Comparison of ENCODE assay signal across 31 cellular contexts in the genomic region with DNA sequence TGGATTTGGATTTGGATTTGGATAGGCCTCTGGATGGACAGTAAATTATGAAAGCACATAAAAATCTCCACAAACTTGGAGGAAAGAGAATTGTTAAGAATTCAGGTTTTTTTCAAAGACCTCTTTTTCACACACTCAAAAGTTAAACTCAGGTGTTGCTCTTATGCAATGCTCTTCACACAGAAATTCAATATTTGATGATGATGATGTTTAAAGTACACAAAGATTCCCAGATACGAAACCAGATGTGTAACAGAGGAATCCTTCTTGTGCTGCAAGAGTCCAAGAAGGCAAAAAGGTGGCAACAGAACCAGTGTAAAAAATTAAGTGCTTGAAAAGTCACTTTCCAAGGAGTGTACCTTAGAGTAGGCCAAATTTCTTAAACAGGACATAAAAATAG.
"Had no signal": no experiment of that assay in that cellular context is flagged by ENCODE, and none has a peak within 500 bp of the region (broad histone marks: within the 10 kb centered on the region; RNA-seq: fewer than 3 reads in every experiment).

No MANE protein-coding gene starts in this region.

- H3K27ac ChIP-seq: neutrophil, pancreas, prostate gland, right atrium auricular region, skin epidermis, spleen, suprapubic skin, testis, tibial artery, transverse colon, upper lobe of right lung, uterus had no signal

- H3K27ac Mint-ChIP-seq: naive thymus-derived CD8-positive, alpha-beta T cell; natural killer cell treated with Interleukin-12 subunit alpha and Interleukin-12 subunit beta and Interleukin-15 and Interleukin-18, amount 100 ng/mL, for 72 hours; nephron progenitor cell; stimulated activated memory B cell treated with anti-CD40 and anti-IgM and Interleukin-4, amounts not matched to agents 10 μg/mL and 1 μg/mL and 100 μg/mL, for 72 hours; stimulated activated naive CD8-positive, alpha-beta T cell treated with anti-CD3 and anti-CD28 coated beads, Interleukin-15, amount 100 ng/mL, for 72 hours; type B pancreatic cell had no signal

- H3K36me3 ChIP-seq: neutrophil, pancreas, prostate gland, right atrium auricular region, spleen, suprapubic skin, tibial artery, transverse colon, upper lobe of right lung, uterus had no signal

- H3K4me1 Mint-ChIP-seq: naive thymus-derived CD8-positive, alpha-beta T cell; nephron progenitor cell; neural crest cell; stimulated activated memory B cell treated with anti-CD40 and anti-IgM and Interleukin-4, amounts not matched to agents 10 μg/mL and 1 μg/mL and 100 μg/mL, for 72 hours; stimulated activated naive CD8-positive, alpha-beta T cell treated with anti-CD3 and anti-CD28 coated beads, Interleukin-15, amount 100 ng/mL, for 72 hours had no signal

- H3K4me3 Mint-ChIP-seq: naive thymus-derived CD8-positive, alpha-beta T cell; natural killer cell treated with Interleukin-12 subunit alpha and Interleukin-12 subunit beta and Interleukin-15 and Interleukin-18, amount 100 ng/mL, for 72 hours; nephron progenitor cell; neural crest cell; stimulated activated memory B cell treated with anti-CD40 and anti-IgM and Interleukin-4, amounts not matched to agents 10 μg/mL and 1 μg/mL and 100 μg/mL, for 72 hours; stimulated activated naive CD8-positive, alpha-beta T cell treated with anti-CD3 and anti-CD28 coated beads, Interleukin-15, amount 100 ng/mL, for 72 hours; type B pancreatic cell had no signal

- ATAC-seq: naive thymus-derived CD8-positive, alpha-beta T cell; natural killer cell treated with Interleukin-12 subunit alpha and Interleukin-12 subunit beta and Interleukin-15 and Interleukin-18, amount 100 ng/mL, for 72 hours; pancreas; sciatic nerve; stimulated activated memory B cell treated with anti-CD40 and anti-IgM and Interleukin-4, amounts not matched to agents 10 μg/mL and 1 μg/mL and 100 μg/mL, for 72 hours; stimulated activated naive CD8-positive, alpha-beta T cell treated with anti-CD3 and anti-CD28 coated beads, Interleukin-15, amount 100 ng/mL, for 72 hours; stimulated activated naive CD8-positive, alpha-beta T cell treated with anti-CD3 and anti-CD28 coated beads, Interleukin-15, Interleukin-2, amounts not matched to agents 100 U/mL and 50 U/mL, for 24 hours; upper lobe of right lung had no signal

- H3K27me3 Mint-ChIP-seq: type B pancreatic cell had no signal

- H3K4me2 ChIP-seq: smooth muscle cell had no signal

- H3K27me3 ChIP-seq: neutrophil, pancreas, right atrium auricular region, spleen, suprapubic skin, testis, tibial artery, transverse colon, upper lobe of right lung, uterus had no signal

- H3K36me3 Mint-ChIP-seq: natural killer cell treated with Interleukin-12 subunit alpha and Interleukin-12 subunit beta and Interleukin-15 and Interleukin-18, amount 100 ng/mL, for 72 hours; stimulated activated memory B cell treated with anti-CD40 and anti-IgM and Interleukin-4, amounts not matched to agents 10 μg/mL and 1 μg/mL and 100 μg/mL, for 72 hours; type B pancreatic cell had no signal

- H3K9me3 ChIP-seq: neutrophil, pancreas, prostate gland, right atrium auricular region, spleen, suprapubic skin, testis, tibial artery, transverse colon, upper lobe of right lung, uterus had no signal

- H3K9me3 Mint-ChIP-seq: natural killer cell treated with Interleukin-12 subunit alpha and Interleukin-12 subunit beta and Interleukin-15 and Interleukin-18, amount 100 ng/mL, for 72 hours; stimulated activated memory B cell treated with anti-CD40 and anti-IgM and Interleukin-4, amounts not matched to agents 10 μg/mL and 1 μg/mL and 100 μg/mL, for 72 hours; stimulated activated naive CD8-positive, alpha-beta T cell treated with anti-CD3 and anti-CD28 coated beads, Interleukin-15, amount 100 ng/mL, for 72 hours had no signal

- H3K4me1 ChIP-seq: prostate gland, suprapubic skin, uterus had no signal

- H3K4me3 ChIP-seq: pancreas, prostate gland, right atrium auricular region, skin epidermis, smooth muscle cell, spleen, suprapubic skin, testis, tibial artery, transverse colon, upper lobe of right lung, uterus had no signal

- DNase-seq: naive thymus-derived CD8-positive, alpha-beta T cell; nephron progenitor cell; nucleus accumbens; pancreas; retina; spleen; stimulated activated CD4-positive, alpha-beta T cell treated with anti-CD3 and anti-CD28 coated beads, Interleukin-12 subunit alpha, Interleukin-12 subunit beta, amount 100 ng/mL, for 4 hours; stimulated activated CD4-positive, alpha-beta T cell treated with anti-CD3 and anti-CD28 coated beads, Interleukin-1b, Interleukin-23, amount 100 ng/mL, for 48 hours; stimulated activated CD4-positive, alpha-beta T cell treated with anti-CD3 and anti-CD28 coated beads, Interleukin-4, amount 100 ng/mL, for 1 hour; stimulated activated CD4-positive, alpha-beta T cell treated with anti-CD3 and anti-CD28 coated beads, Interleukin-4, amount 100 ng/mL, for 4 hours; stimulated activated CD8-positive, alpha-beta memory T cell treated with anti-CD3 and anti-CD28 coated beads, Interleukin-4, amount 100 ng/mL, for 48 hours; stimulated activated naive CD4-positive, alpha-beta T cell; stimulated activated naive CD8-positive, alpha-beta T cell treated with anti-CD3 and anti-CD28 coated beads, Interleukin-15, amount 100 ng/mL, for 72 hours; stimulated activated naive CD8-positive, alpha-beta T cell treated with anti-CD3 and anti-CD28 coated beads, Interleukin-15, Interleukin-2, amounts not matched to agents 100 U/mL and 50 U/mL, for 24 hours; substantia nigra; testis; tibial artery; transverse colon; upper lobe of right lung; uterus had no signal
